ENCODE assay signal across 13 cellular contexts in genomic region chr13:99967498-99967883, GRCh38. TPM values are rescaled to one million over a fixed set of nuclear protein-coding genes. Genes with fewer than 3 reads are reported as not detected.
DNase-seq lines count a peak whose midpoint lies in the region; ATAC-seq and TF ChIP-seq lines count a peak whose summit lies in the region.
"Had no signal": no experiment of that assay in that cellular context is flagged by ENCODE, and none has a peak within 500 bp of the region (broad histone marks: within the 10 kb centered on the region; RNA-seq: fewer than 3 reads in every experiment).

No MANE protein-coding gene starts in this region.

- CTCF ChIA-PET in CD4-positive, alpha-beta T cell (lab: Charles Lee): no interaction called here

- peak overlapping the region; percentile 85 for H3K4me2 ChIP-seq in GM23338

- no peak overlapping the region for H3K27ac ChIP-seq in CD4-positive, alpha-beta T cell (ENCODE audit: low read depth, low read length)
- no peak overlapping the region for H3K27ac ChIP-seq in GM23338 (ENCODE audit: low read depth)
- H3K27ac ChIP-seq in layer of hippocampus (ENCODE audit: low read depth, low read length): peak overlapping the region; percentile 86
- no peak overlapping the region for H3K27ac ChIP-seq in body of pancreas
- H3K27ac ChIP-seq: neutrophil had no signal

- peak overlapping the region; percentile 2 for H3K27ac Mint-ChIP-seq in CD4-positive, alpha-beta T cell
- peak overlapping the region; percentile 58 for H3K27ac Mint-ChIP-seq in GM23338
- H3K27ac Mint-ChIP-seq in activated naive CD8-positive, alpha-beta T cell: peak overlapping the region; percentile 72

- H3K4me1 ChIP-seq in GM23338 (ENCODE audit: insufficient read depth): peaks cover 52% of the 10 kb centered on the region
- peaks cover 37% of the 10 kb centered on the region for H3K4me1 ChIP-seq in mucosa of descending colon (ENCODE audit: low read depth)
- H3K4me1 ChIP-seq in body of pancreas: peaks cover 32% of the 10 kb centered on the region

- H3K36me3 ChIP-seq in GM23338 (ENCODE audit: insufficient read depth): peaks cover 21% of the 10 kb centered on the region
- no peaks in the 10 kb centered on the region for H3K36me3 ChIP-seq in mucosa of descending colon (ENCODE audit: low read depth)
- no peaks in the 10 kb centered on the region for H3K36me3 ChIP-seq in body of pancreas (replicated peaks in 1 of 2; ENCODE audit: insufficient read depth in 1 of 2, low read depth in 2 of 2)
- H3K36me3 ChIP-seq: neutrophil had no signal

- peaks cover 74% of the 10 kb centered on the region for H3K27me3 Mint-ChIP-seq in CD4-positive, alpha-beta T cell
- peaks cover 40% of the 10 kb centered on the region for H3K27me3 Mint-ChIP-seq in GM23338 (ENCODE audit: insufficient read depth, low read depth, poor library complexity)
- peaks cover 47% of the 10 kb centered on the region for H3K27me3 Mint-ChIP-seq in activated naive CD8-positive, alpha-beta T cell

- ATAC-seq in CD4-positive, alpha-beta T cell (ENCODE audit: poor library complexity): no peak
- no peak for ATAC-seq in GM23338
- ATAC-seq in mucosa of descending colon: no peak
- no peak for ATAC-seq in body of pancreas
- ATAC-seq: GM12878 had no signal

- intact Hi-C loops in CD4-positive, alpha-beta T cell (cut with DNase I, micrococcal nuclease): no loop called here
- intact Hi-C loops in mucosa of descending colon (cut with DNase I, micrococcal nuclease) (no loop called here), body of pancreas (cut with DNase I) (no loop called here)

- no peaks in the 10 kb centered on the region for H3K9me2 ChIP-seq in GM23338 (ENCODE audit: insufficient read depth)

- peaks cover 78% of the 10 kb centered on the region for H3K27me3 ChIP-seq in CD4-positive, alpha-beta T cell (ENCODE audit: control insufficient read depth, insufficient read depth, low read length)
- H3K27me3 ChIP-seq in GM23338 (ENCODE audit: insufficient read depth) (peaks cover 57% of the 10 kb centered on the region), layer of hippocampus (ENCODE audit: control insufficient read depth, insufficient read depth, low read length) (peaks cover 32% of the 10 kb centered on the region), body of pancreas (peaks cover 0 to 35% of the 10 kb centered on the region in 2 donors)

- H3K4me3 ChIP-seq in GM23338 (peak overlapping the region; percentile 91), mucosa of descending colon (no peak overlapping the region), body of pancreas (no peak overlapping the region)
- H3K4me3 ChIP-seq: GM12878 had no signal

- peaks cover 6% of the 10 kb centered on the region for H3K9me3 ChIP-seq in CD4-positive, alpha-beta T cell (ENCODE audit: control insufficient read depth, low read length)
- no peaks in the 10 kb centered on the region for H3K9me3 ChIP-seq in mucosa of descending colon
- H3K9me3 ChIP-seq in body of pancreas: no peaks in the 10 kb centered on the region
- H3K9me3 ChIP-seq: neutrophil had no signal

- no peak for TF ChIP-seq CTCF in CD4-positive, alpha-beta T cell (IDR thresholded peaks at IDR 0.05)
- TF ChIP-seq CTCF in GM23338 (conservative IDR thresholded peaks at IDR 0.05; ENCODE audit: low read depth in 2 of 2) (no peak), mucosa of descending colon (IDR thresholded peaks at IDR 0.05) (no peak), body of pancreas (IDR thresholded peaks at IDR 0.05) (no peak)

- POLR2A ChIA-PET in CD4-positive, alpha-beta T cell (lab: Charles Lee): interaction anchor here (1.0 to 1.4 kb wide), 2 partner anchors 9 to 27 kb away, joined by 3 to 4 read pairs; no protein-coding TSS in a partner anchor

- H3K9me3 Mint-ChIP-seq in CD4-positive, alpha-beta T cell: no peaks in the 10 kb centered on the region
- H3K9me3 Mint-ChIP-seq in GM23338: peaks cover 4% of the 10 kb centered on the region; the same call in 2 of the 3 replicates
- no peaks in the 10 kb centered on the region for H3K9me3 Mint-ChIP-seq in activated naive CD8-positive, alpha-beta T cell (ENCODE audit: low read depth)

- H3K4me3 Mint-ChIP-seq in CD4-positive, alpha-beta T cell: peak overlapping the region; percentile 52
- peak overlapping the region; percentile 88 for H3K4me3 Mint-ChIP-seq in GM23338
- H3K4me3 Mint-ChIP-seq in activated naive CD8-positive, alpha-beta T cell: peak overlapping the region; percentile 56

- peaks cover 26% of the 10 kb centered on the region for H3K4me1 Mint-ChIP-seq in CD4-positive, alpha-beta T cell (ENCODE audit: low read depth)
- peaks cover 39% of the 10 kb centered on the region for H3K4me1 Mint-ChIP-seq in GM23338
- peaks cover 24% of the 10 kb centered on the region for H3K4me1 Mint-ChIP-seq in activated naive CD8-positive, alpha-beta T cell (ENCODE audit: low read depth)

- WGBS in body of pancreas, 2 donors: 70 to 80% methylated on average over 9 of the region's 9 CpGs

- no peak for TF ChIP-seq POLR2A in body of pancreas (IDR thresholded peaks at IDR 0.05)

- peaks cover 40% of the 10 kb centered on the region for H4K20me1 ChIP-seq in GM23338 (replicated peaks; ENCODE audit: insufficient read depth)

- peaks cover 52% of the 10 kb centered on the region for H3K79me2 ChIP-seq in GM23338 (replicated peaks; ENCODE audit: insufficient read depth)

- no peak overlapping the region for H2AFZ ChIP-seq in GM23338

- H3F3A ChIP-seq in GM23338 (replicated peaks; ENCODE audit: low read depth): no peaks in the 10 kb centered on the region; the same call in 1 of the 2 replicates

- peaks cover 9% of the 10 kb centered on the region for H3K36me3 Mint-ChIP-seq in CD4-positive, alpha-beta T cell (ENCODE audit: low read depth)
- peaks cover 60% of the 10 kb centered on the region for H3K36me3 Mint-ChIP-seq in GM23338 (ENCODE audit: low read depth)
- H3K36me3 Mint-ChIP-seq in activated naive CD8-positive, alpha-beta T cell: peaks cover 2% of the 10 kb centered on the region

- DNase-seq in CD4-positive, alpha-beta T cell: no peak
- no peak for DNase-seq in GM23338 (ENCODE audit: low spot score)
- no peak for DNase-seq in mucosa of descending colon
- DNase-seq in NCI-H146 treated with DMSO at 0.1 percent for 48 hours (lab: John Stamatoyannopoulos, UW; ENCODE audit: unreplicated experiment): no peak
- no peak for DNase-seq in body of pancreas
- DNase-seq: activated CD4-positive, alpha-beta T cell treated with anti-CD3 and anti-CD28 coated beads for 1 hour; NCI-H2227 treated with DMSO at 0.1 percent for 48 hours; stimulated activated CD4-positive, alpha-beta T cell treated with anti-CD3 and anti-CD28 coated beads, Interleukin-12 subunit alpha, Interleukin-12 subunit beta, amount 100 ng/mL, for 4 hours had no signal

TF ChIP-seq in GM23338, 12 proteins besides CTCF, POLR2A, EP300 and RAD21:
- TF ChIP-seq POLR2AphosphoS5 (IDR thresholded peaks at IDR 0.05; ENCODE audit: low read depth) (peak; percentile 20; the same call in 1 of the 2 replicates), EZH2phosphoT487 (IDR thresholded peaks at IDR 0.05; ENCODE audit: unreplicated experiment) (no peak), ZNF331 (CRISPR knock-in tag; IDR thresholded peaks at IDR 0.05; ENCODE audit: low read depth) (no peak), STAT1 (IDR thresholded peaks at IDR 0.05; ENCODE audit: unreplicated experiment) (no peak), CREB1 (CRISPR knock-in tag; IDR thresholded peaks at IDR 0.05; ENCODE audit: low read depth) (no peak), ZNF114 (CRISPR knock-in tag; IDR thresholded peaks at IDR 0.05) (no peak)
TF ChIP-seq in GM23338: peak in this region for 1.

RNA-seq across cellular contexts. Expression of gene ZIC5, which starts 4.1 kb away (rescaled TPM):
- not detected for total RNA-seq in CD4-positive, alpha-beta T cell
- 28.0 and 32.6 TPM in 2 replicates for total RNA-seq in GM23338 (2014; rRNA removed; shearing (Covaris generic))
- polyA plus RNA-seq in GM23338 (2016; fragmentation: Nextera tagmentation; extraction: Ambion mirVana): 14.1 and 17.2 TPM in 2 replicates
- not detected for total RNA-seq in mucosa of descending colon
- not detected for total RNA-seq in body of pancreas
- total RNA-seq: epithelial cell of proximal tubule, GM12878 had no signal
- polyA plus RNA-seq: GM12878 had no signal

RNA-seq across cellular contexts. Expression of gene ZIC2, which starts 14.1 kb away (rescaled TPM):
- total RNA-seq in CD4-positive, alpha-beta T cell: not detected
- 76.2 and 87.9 TPM in 2 replicates for total RNA-seq in GM23338 (2014; rRNA removed; shearing (Covaris generic))
- 62.6 and 63.2 TPM in 2 replicates for polyA plus RNA-seq in GM23338 (2016; fragmentation: Nextera tagmentation; extraction: Ambion mirVana)
- total RNA-seq in mucosa of descending colon (under 1 TPM in 2 of 3 donors, not detected in 1; 0.09 to 0.31 TPM), body of pancreas (not detected)
- total RNA-seq: epithelial cell of proximal tubule, GM12878 had no signal

Comparison
In these comparisons a context has a peak if more than half of its experiments do, and no peak if none do; other contexts are left out.
1. H3K27ac Mint-ChIP-seq: peak in every context shown above with its lines; median percentile 72 in activated naive CD8-positive, alpha-beta T cell; 58 in GM23338; 2 in CD4-positive, alpha-beta T cell.
2. RNA of gene ZIC5, which starts 4.1 kb away (total RNA-seq): 28.0 to 32.6 TPM in GM23338; not detected in CD4-positive, alpha-beta T cell, not detected in mucosa of descending colon and not detected in body of pancreas; every median in the first group is over 10 times any median in the second.
3. RNA of gene ZIC2, which starts 14.1 kb away (total RNA-seq): 76.2 to 87.9 TPM in GM23338; 0.09 to 0.31 TPM in mucosa of descending colon, not detected in CD4-positive, alpha-beta T cell and not detected in body of pancreas; every median in the first group is over 10 times any median in the second.
4. Peak in every context shown above with its lines, with median percentiles within 50 percentile points of each other: H3K4me3 Mint-ChIP-seq.